In the genomic region with DNA sequence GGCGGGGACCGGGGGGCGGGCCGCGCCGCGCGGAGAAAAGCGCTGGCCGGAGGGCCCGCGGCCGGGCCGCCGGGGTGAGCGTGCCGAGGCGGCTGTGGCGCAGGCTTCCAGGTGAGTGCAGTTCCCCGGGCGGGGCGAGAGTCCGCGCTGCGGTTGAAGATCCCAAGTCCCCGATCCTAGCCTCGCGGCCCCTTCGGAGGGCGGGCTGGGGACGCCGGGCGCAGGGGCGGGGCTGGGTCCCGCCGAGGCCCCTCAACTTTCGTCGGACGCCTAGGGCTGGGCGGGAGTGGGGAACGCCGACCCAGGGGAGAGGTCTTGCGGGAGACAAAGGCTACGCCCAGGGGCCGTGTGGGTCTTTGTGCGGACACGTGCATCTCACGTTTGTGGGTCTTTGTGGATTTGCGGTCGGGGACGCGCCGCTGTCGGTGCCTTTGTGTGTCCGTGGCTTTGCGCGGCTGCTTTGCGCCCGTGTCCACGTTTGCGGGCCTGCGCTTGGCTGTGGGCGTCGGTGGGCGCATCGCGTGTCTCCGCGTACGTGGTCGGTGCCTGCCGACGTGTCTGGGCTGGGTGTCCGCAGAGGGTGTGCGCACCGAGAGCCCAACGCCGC, we compare ENCODE assay signal across 8 cellular contexts. TPM values are rescaled to one million over a fixed set of nuclear protein-coding genes. Genes with fewer than 3 reads are reported as not detected.
DNase-seq lines count a peak whose midpoint lies in the region; ATAC-seq and TF ChIP-seq lines count a peak whose summit lies in the region.

A gene with protein sequence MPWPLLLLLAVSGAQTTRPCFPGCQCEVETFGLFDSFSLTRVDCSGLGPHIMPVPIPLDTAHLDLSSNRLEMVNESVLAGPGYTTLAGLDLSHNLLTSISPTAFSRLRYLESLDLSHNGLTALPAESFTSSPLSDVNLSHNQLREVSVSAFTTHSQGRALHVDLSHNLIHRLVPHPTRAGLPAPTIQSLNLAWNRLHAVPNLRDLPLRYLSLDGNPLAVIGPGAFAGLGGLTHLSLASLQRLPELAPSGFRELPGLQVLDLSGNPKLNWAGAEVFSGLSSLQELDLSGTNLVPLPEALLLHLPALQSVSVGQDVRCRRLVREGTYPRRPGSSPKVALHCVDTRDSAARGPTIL (plus strand): TSS at position 63 of the 607 bp plus-strand sequence. CDS start 12,261 bp downstream, outside the sequence.

- H3K4me3 Mint-ChIP-seq in CD8-positive, alpha-beta memory T cell, result peak within 1 kb of the TSS; percentile 38 to 90 (median 70)
- peak within 1 kb of the TSS; percentile 75 to 85 for H3K4me3 Mint-ChIP-seq in stimulated activated naive B cell treated with anti-CD40 and anti-IgM and Interleukin-4, amounts not matched to agents 10 μg/mL and 1 μg/mL and 100 μg/mL, for 72 hours

- H3K36me3 Mint-ChIP-seq in CD8-positive, alpha-beta memory T cell, result peaks cover 0 to 7% (median 2%) of the 10 kb centered on the region in 3 donors
- H3K36me3 Mint-ChIP-seq in stimulated activated naive B cell treated with anti-CD40 and anti-IgM and Interleukin-4, amounts not matched to agents 10 μg/mL and 1 μg/mL and 100 μg/mL, for 72 hours, result peaks cover 0 to 4% of the 10 kb centered on the region in 2 donors

- H3K27ac ChIP-seq in CD8-positive, alpha-beta memory T cell (ENCODE audit: low read depth, low read length), result peak within 1 kb of the TSS; percentile 69
- peak within 1 kb of the TSS; percentile 47 for H3K27ac ChIP-seq in KOPT-K1 (ENCODE audit: low read depth, low read length, poor library complexity, severe bottlenecking)

- H3K27me3 Mint-ChIP-seq in CD8-positive, alpha-beta memory T cell, result peaks cover 29 to 54% of the 10 kb centered on the region in 2 donors
- H3K27me3 Mint-ChIP-seq in stimulated activated naive B cell treated with anti-CD40 and anti-IgM and Interleukin-4, amounts not matched to agents 10 μg/mL and 1 μg/mL and 100 μg/mL, for 72 hours, result peaks cover 55 to 69% of the 10 kb centered on the region in 2 donors

- no peak for TF ChIP-seq CTCF in astrocyte of the cerebellum (IDR thresholded peaks at IDR 0.05; ENCODE audit: low read depth, low read length, missing control alignments)
- no peak for TF ChIP-seq CTCF in kidney epithelial cell (IDR thresholded peaks at IDR 0.05; ENCODE audit: insufficient read depth, low read length, poor library complexity, severe bottlenecking)

- POLR2A ChIA-PET in CD8-positive, alpha-beta memory T cell (lab: Charles Lee), result no interaction called here

- H3K4me1 ChIP-seq in CD8-positive, alpha-beta memory T cell (ENCODE audit: insufficient read depth, low read length), result no peaks in the 10 kb centered on the region

- H3K9me3 Mint-ChIP-seq in CD8-positive, alpha-beta memory T cell, result peaks cover 0 to 4% (median under 1%) of the 10 kb centered on the region in 5 donors
- peaks cover 3 to 5% of the 10 kb centered on the region in 2 donors for H3K9me3 Mint-ChIP-seq in stimulated activated naive B cell treated with anti-CD40 and anti-IgM and Interleukin-4, amounts not matched to agents 10 μg/mL and 1 μg/mL and 100 μg/mL, for 72 hours

- H3K4me3 ChIP-seq in CD8-positive, alpha-beta memory T cell (ENCODE audit: low read length), result peak within 1 kb of the TSS; percentile 50
- H3K4me3 ChIP-seq in astrocyte of the cerebellum (ENCODE audit: low read depth, low read length), result peak within 1 kb of the TSS; percentile 72
- peak within 1 kb of the TSS; percentile 97 for H3K4me3 ChIP-seq in kidney epithelial cell (ENCODE audit: low read depth, low read length)

- peak; percentile 22 to 30 for ATAC-seq in stimulated activated naive B cell treated with anti-CD40 and anti-IgM and Interleukin-4, amounts not matched to agents 10 μg/mL and 1 μg/mL and 100 μg/mL, for 72 hours (replicated peaks)

- no peaks in the 10 kb centered on the region for H3K36me3 ChIP-seq in CD8-positive, alpha-beta memory T cell (ENCODE audit: insufficient read depth, low read length)
- H3K36me3 ChIP-seq in KOPT-K1 (ENCODE audit: insufficient read depth, low read length) (no peaks in the 10 kb centered on the region), kidney epithelial cell (ENCODE audit: control insufficient read depth, insufficient read depth, low read length) (no peaks in the 10 kb centered on the region)

- H3K27ac Mint-ChIP-seq in CD8-positive, alpha-beta memory T cell, result peak within 1 kb of the TSS in 1 of 8 donors; percentile 77
- peak within 1 kb of the TSS; percentile 15 for H3K27ac Mint-ChIP-seq in stimulated activated naive B cell treated with anti-CD40 and anti-IgM and Interleukin-4, amounts not matched to agents 10 μg/mL and 1 μg/mL and 100 μg/mL, for 72 hours

- in situ Hi-C loops in astrocyte of the cerebellum (cut with HindIII; ENCODE audit: low sequenced_read_pairs), result no loop called here

- no peaks in the 10 kb centered on the region for H3K27me3 ChIP-seq in CD8-positive, alpha-beta memory T cell (ENCODE audit: insufficient read depth, low read length, poor library complexity, severe bottlenecking)
- no peaks in the 10 kb centered on the region for H3K27me3 ChIP-seq in kidney epithelial cell (ENCODE audit: control insufficient read depth, insufficient read depth, low read length)

- CTCF ChIA-PET in CD8-positive, alpha-beta memory T cell (lab: Charles Lee), result no interaction called here

- DNase-seq in CD8-positive, alpha-beta memory T cell, result no peak
- no peak for DNase-seq in astrocyte of the cerebellum (ENCODE audit: low read depth)
- DNase-seq in kidney epithelial cell (ENCODE audit: low read depth), result no peak
- no peak for DNase-seq in stimulated activated naive B cell treated with anti-CD40 and anti-IgM and Interleukin-4, amounts not matched to agents 10 μg/mL and 1 μg/mL and 100 μg/mL, for 72 hours
- DNase-seq in iPS-NIHi7 (ENCODE audit: extremely low spot score), result no peak
- DNase-seq in NAMALWA (ENCODE audit: low spot score), result no peak
- DNase-seq in NCI-H226, result no peak

- no peaks in the 10 kb centered on the region for H3K9me3 ChIP-seq in CD8-positive, alpha-beta memory T cell (ENCODE audit: low read length)
- H3K9me3 ChIP-seq in KOPT-K1 (ENCODE audit: insufficient read depth, low read length, poor library complexity, severe bottlenecking), result no peaks in the 10 kb centered on the region

- peaks cover 6 to 11% (median 8%) of the 10 kb centered on the region in 3 donors for H3K4me1 Mint-ChIP-seq in CD8-positive, alpha-beta memory T cell
- H3K4me1 Mint-ChIP-seq in stimulated activated naive B cell treated with anti-CD40 and anti-IgM and Interleukin-4, amounts not matched to agents 10 μg/mL and 1 μg/mL and 100 μg/mL, for 72 hours, result peaks cover 9 to 10% of the 10 kb centered on the region in 2 donors

RNA-seq across cellular contexts. Expression of the gene that starts here (rescaled TPM):
- total RNA-seq in CD8-positive, alpha-beta memory T cell, result under 1 TPM; 0.11 to 0.13 TPM
- not detected for polyA plus RNA-seq in CD8-positive, alpha-beta memory T cell
- total RNA-seq in kidney epithelial cell, result 59.5 and 67.6 TPM in 2 replicates

Comparison
In these comparisons a context has a peak if more than half of its experiments do, and no peak if none do; other contexts are left out.
1. RNA of the gene that starts here (total RNA-seq): 59.5 to 67.6 TPM in kidney epithelial cell; 0.11 to 0.13 TPM in CD8-positive, alpha-beta memory T cell; every median in the first group is over 10 times any median in the second.
2. Peak in every context shown above with its lines, with median percentiles within 50 percentile points of each other: H3K4me3 ChIP-seq.